In genomic region chr3:33114622-33115023, GRCh38 we compare ENCODE assay signal across 8 cellular contexts. TPM values are rescaled to one million over a fixed set of nuclear protein-coding genes. Genes with fewer than 3 reads are reported as not detected.
A peak's percentile ranks its signal among the peaks of the same experiment; 100 is the strongest.
DNase-seq lines count a peak whose midpoint lies in the region; ATAC-seq and TF ChIP-seq lines count a peak whose summit lies in the region.

No MANE protein-coding gene starts in this region.

- H3K36me3 Mint-ChIP-seq in IgD-negative memory B cell, result no peaks in the 10 kb centered on the region
- peaks cover 0 to 3% (median 0%) of the 10 kb centered on the region in 3 donors for H3K36me3 Mint-ChIP-seq in naive thymus-derived CD8-positive, alpha-beta T cell

- peak overlapping the region; percentile 91 to 96 (median 94) for H3K4me3 Mint-ChIP-seq in IgD-negative memory B cell
- peak overlapping the region; percentile 81 to 94 (median 90) for H3K4me3 Mint-ChIP-seq in naive thymus-derived CD8-positive, alpha-beta T cell

- H3K27ac ChIP-seq in cingulate gyrus (ENCODE audit: low read depth, low read length), result peak overlapping the region; percentile 93

- peak overlapping the region; percentile 64 to 90 (median 83) for H3K27ac Mint-ChIP-seq in IgD-negative memory B cell
- peak overlapping the region in 9 of 10 donors; percentile 81 to 94 (median 92) for H3K27ac Mint-ChIP-seq in naive thymus-derived CD8-positive, alpha-beta T cell

- peak overlapping the region; percentile 53 for H3K4me3 ChIP-seq in AG09309 (ENCODE audit: control insufficient read depth, low read depth, low read length)

- H3K27me3 Mint-ChIP-seq in IgD-negative memory B cell, result no peaks in the 10 kb centered on the region
- H3K27me3 Mint-ChIP-seq in naive thymus-derived CD8-positive, alpha-beta T cell, result no peaks in the 10 kb centered on the region

- no peak for TF ChIP-seq CTCF in AG09309 (IDR thresholded peaks at IDR 0.05; ENCODE audit: control insufficient read depth, insufficient read depth, low read depth, low read length, missing control alignments)

- POLR2A ChIA-PET in naive thymus-derived CD8-positive, alpha-beta T cell (lab: Charles Lee), result interaction anchor here (2.6 kb wide), 1 partner anchor 19 kb away, joined by 17 read pairs; no protein-coding TSS in a partner anchor

- H3K4me1 Mint-ChIP-seq in IgD-negative memory B cell, result peaks cover 30 to 48% (median 36%) of the 10 kb centered on the region in 3 donors
- H3K4me1 Mint-ChIP-seq in naive thymus-derived CD8-positive, alpha-beta T cell, result peaks cover 19 to 46% (median 39%) of the 10 kb centered on the region in 4 donors

- no peaks in the 10 kb centered on the region for H3K9me3 Mint-ChIP-seq in IgD-negative memory B cell
- H3K9me3 Mint-ChIP-seq in naive thymus-derived CD8-positive, alpha-beta T cell, result no peaks in the 10 kb centered on the region

- no peak for ATAC-seq in naive thymus-derived CD8-positive, alpha-beta T cell
- no peak for ATAC-seq in GM18873 (IDR thresholded peaks at IDR 0.05; ENCODE audit: low FRiP score, unreplicated experiment)

- DNase-seq in AG09309 (ENCODE audit: low read depth), result no peak
- DNase-seq in naive thymus-derived CD8-positive, alpha-beta T cell, result no peak
- no peak for DNase-seq in NCI-H2107 treated with DMSO at 0.1 percent for 48 hours (lab: John Stamatoyannopoulos, UW; ENCODE audit: unreplicated experiment)
- DNase-seq in 8988T, result no peak
- DNase-seq in central memory CD4-positive, alpha-beta T cell, result no peak

RNA-seq across cellular contexts. Expression of gene CRTAP, which starts 0.8 kb away (rescaled TPM):
- polyA plus RNA-seq in IgD-negative memory B cell, result 88.0 TPM
- 10 to 100 TPM; 36.0 to 45.7 TPM for total RNA-seq in naive thymus-derived CD8-positive, alpha-beta T cell
- polyA plus RNA-seq in naive thymus-derived CD8-positive, alpha-beta T cell, result 10 to 100 TPM; 25.4 to 52.5 (median 36.0) TPM

RNA-seq across cellular contexts. Expression of gene GLB1, which starts 17.7 kb away (rescaled TPM):
- 42.6 TPM for polyA plus RNA-seq in IgD-negative memory B cell
- 10 to 100 TPM; 18.7 to 27.0 TPM for total RNA-seq in naive thymus-derived CD8-positive, alpha-beta T cell
- polyA plus RNA-seq in naive thymus-derived CD8-positive, alpha-beta T cell, result 10 to 100 TPM; 12.7 to 17.0 (median 16.3) TPM

RNA-seq across cellular contexts. Expression of gene TMPPE, which starts 17.7 kb away (rescaled TPM):
- polyA plus RNA-seq in IgD-negative memory B cell, result 2.0 TPM
- total RNA-seq in naive thymus-derived CD8-positive, alpha-beta T cell, result 1 to 10 TPM; 6.9 TPM
- polyA plus RNA-seq in naive thymus-derived CD8-positive, alpha-beta T cell, result under 1 TPM; 0.14 to 0.77 (median 0.64) TPM
